In the genomic region with DNA sequence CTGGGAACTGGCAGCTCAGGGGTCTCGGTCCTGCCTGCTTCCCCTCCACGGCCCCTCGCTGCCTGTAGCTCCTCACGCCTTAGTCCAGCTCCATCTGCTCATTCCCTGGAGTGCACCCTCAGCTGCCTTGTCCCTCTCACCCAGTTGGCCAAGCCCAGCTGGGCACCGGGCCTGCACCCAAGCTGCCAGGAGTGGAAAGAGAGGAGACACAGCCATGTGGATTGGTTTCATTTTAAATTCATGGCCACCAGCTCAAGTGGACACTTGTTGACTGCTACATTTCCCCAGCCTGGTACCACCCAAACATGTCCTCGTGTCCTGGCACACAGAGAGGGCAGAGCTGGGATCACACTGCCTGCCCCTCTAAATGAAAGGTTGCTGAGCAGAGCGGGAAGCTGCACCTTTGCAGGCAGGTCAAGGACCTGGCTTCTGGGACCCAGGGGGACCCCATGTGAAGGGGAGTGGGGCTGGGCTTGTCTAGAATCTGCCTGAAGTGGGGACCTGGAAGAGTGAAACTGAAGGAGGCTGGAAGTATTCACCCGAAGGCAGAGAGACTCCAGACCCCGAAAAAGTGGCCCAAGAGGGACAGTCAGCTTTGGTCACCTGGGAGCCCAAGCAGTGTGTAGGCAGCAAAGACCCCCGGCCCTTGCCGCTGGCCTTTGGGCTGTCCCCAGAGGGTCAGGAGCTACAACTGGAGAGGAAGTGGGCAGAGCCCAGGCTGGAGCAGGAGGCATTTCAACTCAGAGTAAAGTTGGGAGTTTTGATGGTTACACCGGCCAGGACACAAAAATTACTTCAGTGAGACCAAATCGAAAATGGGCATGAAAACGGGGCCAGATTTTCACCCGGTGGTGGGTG, we compare ENCODE assay signal across 14 cellular contexts. TPM values are rescaled to one million over a fixed set of nuclear protein-coding genes. Genes with fewer than 3 reads are reported as not detected.
DNase-seq lines count a peak whose midpoint lies in the region; ATAC-seq and TF ChIP-seq lines count a peak whose summit lies in the region.
"Had no signal": no experiment of that assay in that cellular context is flagged by ENCODE, and none has a peak within 500 bp of the region (broad histone marks: within the 10 kb centered on the region; RNA-seq: fewer than 3 reads in every experiment).

No MANE protein-coding gene starts in this region.

- H3K27ac ChIP-seq in BLaER1 (no peak overlapping the region), right cardiac atrium (ENCODE audit: low read length) (peak overlapping the region; percentile 40), trophoblast cell (ENCODE audit: low read depth, low read length) (peak overlapping the region; percentile 3), SJCRH30 (no peak overlapping the region)

- H2BK120ac ChIP-seq in trophoblast cell (ENCODE audit: insufficient read depth, low read length, poor library complexity), result peak overlapping the region; percentile 26

- no peak overlapping the region for H3K18ac ChIP-seq in trophoblast cell (ENCODE audit: low read length)

- peak overlapping the region; percentile 33 for H4K8ac ChIP-seq in trophoblast cell (ENCODE audit: low read depth, low read length)

- peak overlapping the region; percentile 41 for H2BK5ac ChIP-seq in trophoblast cell (ENCODE audit: low read depth, low read length, poor library complexity)

- H2BK12ac ChIP-seq in trophoblast cell (ENCODE audit: low read length), result peak overlapping the region; percentile 4

- H3K4me1 ChIP-seq in BLaER1 (peaks cover 33% of the 10 kb centered on the region), right cardiac atrium (ENCODE audit: control insufficient read depth, insufficient read depth, low read length) (peaks cover 11% of the 10 kb centered on the region), trophoblast cell (ENCODE audit: control insufficient read depth in 1 of 2, insufficient read depth in 2 of 2, low read length in 2 of 2) (peaks cover 19 to 20% of the 10 kb centered on the region in 2 experiments), SJCRH30 (no peaks in the 10 kb centered on the region)

- H3K27me3 ChIP-seq in BLaER1 (no peaks in the 10 kb centered on the region), right cardiac atrium (ENCODE audit: control insufficient read depth, insufficient read depth) (no peaks in the 10 kb centered on the region), trophoblast cell (ENCODE audit: insufficient read depth, low read length) (no peaks in the 10 kb centered on the region), SJCRH30 (no peaks in the 10 kb centered on the region)

- H2AFZ ChIP-seq in trophoblast cell (ENCODE audit: insufficient read depth, low read length, poor library complexity), result no peak overlapping the region

- H3K23ac ChIP-seq in trophoblast cell (ENCODE audit: low read length), result no peak overlapping the region

- H3K79me1 ChIP-seq in trophoblast cell (ENCODE audit: low read length), result peaks cover 21% of the 10 kb centered on the region

- intact Hi-C loops in right cardiac atrium (cut with DNase I), result no loop called here

- POLR2A ChIA-PET in GM10248 (lab: Yijun Ruan, JAX), result no interaction called here

- H3K9ac ChIP-seq in BLaER1, result no peak overlapping the region
- H3K9ac ChIP-seq in trophoblast cell (ENCODE audit: low read length), result no peak overlapping the region

- H3K79me2 ChIP-seq in trophoblast cell (ENCODE audit: control insufficient read depth, insufficient read depth, low read length, poor library complexity), result no peaks in the 10 kb centered on the region

- H3K36me3 ChIP-seq in BLaER1, result no peaks in the 10 kb centered on the region
- H3K36me3 ChIP-seq in trophoblast cell (ENCODE audit: control insufficient read depth in 1 of 2, insufficient read depth in 2 of 2, low read length in 2 of 2), result no peaks in the 10 kb centered on the region
- no peaks in the 10 kb centered on the region for H3K36me3 ChIP-seq in SJCRH30

- peak in 39 of 58 donors; percentile 20 to 74 (median 48) for DNase-seq in anterior cingulate cortex (lab: John Stamatoyannopoulos, UW)
- peak; percentile 49 to 86 (median 77) for DNase-seq in right cardiac atrium
- DNase-seq in trophoblast cell, result no peak
- no peak for DNase-seq in NAMALWA (ENCODE audit: low spot score)
- DNase-seq in iPS-NIHi7 (ENCODE audit: extremely low spot score), result no peak
- no peak for DNase-seq in GM10248 (ENCODE audit: extremely low spot score)
- no peak for DNase-seq in SJCRH30
- DNase-seq: activated CD4-positive, alpha-beta T cell treated with anti-CD3 and anti-CD28 coated beads, Interleukin-2, amount 10 ng/mL, durations not matched to agents 7 days and 5 days; activated naive CD4-positive, alpha-beta T cell; naive B cell; NK-92 treated with Interleukin-12 subunit alpha and Interleukin-12 subunit beta, amount 100 ng/mL, for 24 hours; stimulated activated naive B cell treated with anti-CD40 and anti-IgM and Interleukin-4, amounts not matched to agents 10 μg/mL and 1 μg/mL and 100 μg/mL, for 72 hours; SW 1271 had no signal

- H3K14ac ChIP-seq in trophoblast cell (ENCODE audit: low read length), result peak overlapping the region; percentile 33

- H3K4me2 ChIP-seq in BLaER1, result peak overlapping the region; percentile 35
- no peak overlapping the region for H3K4me2 ChIP-seq in trophoblast cell (ENCODE audit: low read length)

- no peak overlapping the region for H3K4me3 ChIP-seq in BLaER1
- no peak overlapping the region for H3K4me3 ChIP-seq in right cardiac atrium (ENCODE audit: low read length)
- H3K4me3 ChIP-seq in trophoblast cell (ENCODE audit: low read depth, low read length), result no peak overlapping the region
- H3K4me3 ChIP-seq in SJCRH30, result no peak overlapping the region

- no peaks in the 10 kb centered on the region for H4K20me1 ChIP-seq in BLaER1

- H4K12ac ChIP-seq in trophoblast cell (ENCODE audit: low read depth, low read length), result no peak overlapping the region

- H2AK5ac ChIP-seq in trophoblast cell (ENCODE audit: low read length), result no peak overlapping the region

- no peaks in the 10 kb centered on the region for H3K9me3 ChIP-seq in BLaER1
- no peaks in the 10 kb centered on the region for H3K9me3 ChIP-seq in right cardiac atrium (ENCODE audit: control insufficient read depth, low read length)
- peaks cover 4% of the 10 kb centered on the region for H3K9me3 ChIP-seq in trophoblast cell (ENCODE audit: insufficient read depth, low read depth, low read length)
- H3K9me3 ChIP-seq in SJCRH30 (replicated peaks), result no peaks in the 10 kb centered on the region

- TF ChIP-seq CTCF in GM10248 (IDR thresholded peaks at IDR 0.05; ENCODE audit: control extremely low read depth, extremely low read depth, low read depth, missing control alignments), result no peak

- H4K91ac ChIP-seq in trophoblast cell (ENCODE audit: low read depth, low read length), result peak overlapping the region; percentile 49

- CTCF ChIA-PET in GM10248 (lab: Yijun Ruan, JAX), result interaction anchor here (1.0 to 3.0 kb wide), 3 partner anchors 26 to 111 kb away, joined by 3 to 11 read pairs (median 7); no protein-coding TSS in a partner anchor

- 62% methylated on average over 15 of the region's 15 CpGs for WGBS in right cardiac atrium
- no CpG with 5 or more reads among the region's 15 CpGs for WGBS in trophoblast cell (ENCODE audit: extremely low coverage, insufficient coverage, insufficient read length)

- peak; percentile 79 to 82 for ATAC-seq in right cardiac atrium
- ATAC-seq: stimulated activated naive B cell treated with anti-CD40 and anti-IgM and Interleukin-4, amounts not matched to agents 10 μg/mL and 1 μg/mL and 100 μg/mL, for 72 hours had no signal

- no peak overlapping the region for H3K4ac ChIP-seq in trophoblast cell (ENCODE audit: low read depth, low read length)

RNA-seq across cellular contexts. Expression of a gene that starts 15.0 kb away (rescaled TPM):
- 100 to 1,000 TPM in 1 of 4 donors, 10 to 100 TPM in 3; 73.2 to 114 (median 92.2) TPM for total RNA-seq in right cardiac atrium
- polyA plus RNA-seq in right cardiac atrium, result 64.8 TPM
- 237 and 248 TPM in 2 replicates for polyA plus RNA-seq in trophoblast cell (2013)
- 45.6 and 46.9 TPM in 2 replicates for total RNA-seq in SJCRH30 (2014; rRNA removed; shearing (Covaris generic))

Comparison
In these comparisons a context has a peak if more than half of its experiments do, and no peak if none do; other contexts are left out.
1. H3K27ac ChIP-seq: peak in right cardiac atrium (single experiment) and trophoblast cell (single experiment); none in BLaER1 (single experiment) and SJCRH30 (single experiment).
2. DNase-seq: peak in anterior cingulate cortex (39 of 58) and right cardiac atrium (3 of 3); none in trophoblast cell (0 of 2), NAMALWA (single experiment), iPS-NIHi7 (single experiment), GM10248 (single experiment) and SJCRH30 (0 of 2).